Comparison of ENCODE assay signal across 1 cellular context in genomic region chr6:26571592-26572296, GRCh38.
A peak's percentile ranks its signal among the peaks of the same experiment; 100 is the strongest.
TF ChIP-seq lines count a peak whose summit lies in the region.

No MANE protein-coding gene starts in this region.

TF ChIP-seq in HEK293, 187 proteins besides CTCF, POLR2A, EP300 and RAD21 (continued from another document and continues in another):
- TF ChIP-seq, protein P1, sequence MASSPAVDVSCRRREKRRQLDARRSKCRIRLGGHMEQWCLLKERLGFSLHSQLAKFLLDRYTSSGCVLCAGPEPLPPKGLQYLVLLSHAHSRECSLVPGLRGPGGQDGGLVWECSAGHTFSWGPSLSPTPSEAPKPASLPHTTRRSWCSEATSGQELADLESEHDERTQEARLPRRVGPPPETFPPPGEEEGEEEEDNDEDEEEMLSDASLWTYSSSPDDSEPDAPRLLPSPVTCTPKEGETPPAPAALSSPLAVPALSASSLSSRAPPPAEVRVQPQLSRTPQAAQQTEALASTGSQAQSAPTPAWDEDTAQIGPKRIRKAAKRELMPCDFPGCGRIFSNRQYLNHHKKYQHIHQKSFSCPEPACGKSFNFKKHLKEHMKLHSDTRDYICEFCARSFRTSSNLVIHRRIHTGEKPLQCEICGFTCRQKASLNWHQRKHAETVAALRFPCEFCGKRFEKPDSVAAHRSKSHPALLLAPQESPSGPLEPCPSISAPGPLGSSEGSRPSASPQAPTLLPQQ (tag by site-specific recombination; IDR thresholded peaks at IDR 0.05): peak; percentile 84
- TF ChIP-seq ZNF133 (tag by site-specific recombination; IDR thresholded peaks at IDR 0.05): no peak
- no peak for TF ChIP-seq ZNF473 (tag by site-specific recombination; IDR thresholded peaks at IDR 0.05)
- no peak for TF ChIP-seq ZNF670 (tag by site-specific recombination; IDR thresholded peaks at IDR 0.05; ENCODE audit: low read depth)
- no peak for TF ChIP-seq OVOL3 (tag by site-specific recombination; IDR thresholded peaks at IDR 0.05)
- TF ChIP-seq ZNF837 (tag by site-specific recombination; IDR thresholded peaks at IDR 0.05): no peak
- TF ChIP-seq, protein P2, sequence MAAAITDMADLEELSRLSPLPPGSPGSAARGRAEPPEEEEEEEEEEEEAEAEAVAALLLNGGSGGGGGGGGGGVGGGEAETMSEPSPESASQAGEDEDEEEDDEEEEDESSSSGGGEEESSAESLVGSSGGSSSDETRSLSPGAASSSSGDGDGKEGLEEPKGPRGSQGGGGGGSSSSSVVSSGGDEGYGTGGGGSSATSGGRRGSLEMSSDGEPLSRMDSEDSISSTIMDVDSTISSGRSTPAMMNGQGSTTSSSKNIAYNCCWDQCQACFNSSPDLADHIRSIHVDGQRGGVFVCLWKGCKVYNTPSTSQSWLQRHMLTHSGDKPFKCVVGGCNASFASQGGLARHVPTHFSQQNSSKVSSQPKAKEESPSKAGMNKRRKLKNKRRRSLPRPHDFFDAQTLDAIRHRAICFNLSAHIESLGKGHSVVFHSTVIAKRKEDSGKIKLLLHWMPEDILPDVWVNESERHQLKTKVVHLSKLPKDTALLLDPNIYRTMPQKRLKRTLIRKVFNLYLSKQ (tag by site-specific recombination; IDR thresholded peaks at IDR 0.05; ENCODE audit: borderline replicate concordance): no peak
- TF ChIP-seq KLF10 (tag by site-specific recombination; IDR thresholded peaks at IDR 0.05): peak; percentile 65
- TF ChIP-seq ZNF302 (tag by site-specific recombination; IDR thresholded peaks at IDR 0.05; ENCODE audit: low read depth): no peak
- TF ChIP-seq ZNF558 (tag by site-specific recombination; IDR thresholded peaks at IDR 0.05): peak; percentile 83
- no peak for TF ChIP-seq ZNF768 (tag by site-specific recombination; IDR thresholded peaks at IDR 0.05)
- no peak for TF ChIP-seq ZNF132 (tag by site-specific recombination; IDR thresholded peaks at IDR 0.05; ENCODE audit: borderline replicate concordance)
- TF ChIP-seq ZNF354C (tag by site-specific recombination; IDR thresholded peaks at IDR 0.05; ENCODE audit: borderline replicate concordance, low read depth): no peak
- TF ChIP-seq ZNF629 (tag by site-specific recombination; IDR thresholded peaks at IDR 0.05): peak; percentile 87
- no peak for TF ChIP-seq ZNF48 (tag by site-specific recombination; IDR thresholded peaks at IDR 0.05)
- TF ChIP-seq ZNF266 (tag by site-specific recombination; IDR thresholded peaks at IDR 0.05; ENCODE audit: low read depth): no peak
- no peak for TF ChIP-seq ZNF621 (tag by site-specific recombination; IDR thresholded peaks at IDR 0.05)
- TF ChIP-seq ZNF350 (tag by site-specific recombination; IDR thresholded peaks at IDR 0.05): no peak
- no peak for TF ChIP-seq ZNF555 (tag by site-specific recombination; conservative IDR thresholded peaks at IDR 0.05)
- peak; percentile 93; the same call in 1 of the 2 replicates for TF ChIP-seq ZNF391 (tag by site-specific recombination; IDR thresholded peaks at IDR 0.05; ENCODE audit: borderline replicate concordance, low read depth)
- TF ChIP-seq ZFP3 (tag by site-specific recombination; IDR thresholded peaks at IDR 0.05; ENCODE audit: low read depth): no peak
- TF ChIP-seq ZNF571 (tag by site-specific recombination; IDR thresholded peaks at IDR 0.05): no peak
- peak; percentile 22; the same call in 1 of the 2 replicates for TF ChIP-seq ZSCAN4 (tag by site-specific recombination; IDR thresholded peaks at IDR 0.05)
- no peak for TF ChIP-seq ZNF341 (tag by site-specific recombination; IDR thresholded peaks at IDR 0.05; ENCODE audit: low read depth)
- TF ChIP-seq ZNF146 (tag by site-specific recombination; IDR thresholded peaks at IDR 0.05): peak; percentile 28; the same call in 1 of the 2 replicates
- TF ChIP-seq ZNF274 (IDR thresholded peaks at IDR 0.05; ENCODE audit: low read length): no peak
- no peak for TF ChIP-seq ZNF274 (tag by site-specific recombination; IDR thresholded peaks at IDR 0.05; ENCODE audit: borderline replicate concordance)
- TF ChIP-seq WT1 (tag by site-specific recombination; IDR thresholded peaks at IDR 0.05): peak; percentile 98
- TF ChIP-seq ZNF626 (tag by site-specific recombination; IDR thresholded peaks at IDR 0.05): peak; percentile 59; the same call in 1 of the 2 replicates
- peak; percentile 61; the same call in 1 of the 2 replicates for TF ChIP-seq ZFP69B (tag by site-specific recombination; IDR thresholded peaks at IDR 0.05)
- TF ChIP-seq, protein P3, sequence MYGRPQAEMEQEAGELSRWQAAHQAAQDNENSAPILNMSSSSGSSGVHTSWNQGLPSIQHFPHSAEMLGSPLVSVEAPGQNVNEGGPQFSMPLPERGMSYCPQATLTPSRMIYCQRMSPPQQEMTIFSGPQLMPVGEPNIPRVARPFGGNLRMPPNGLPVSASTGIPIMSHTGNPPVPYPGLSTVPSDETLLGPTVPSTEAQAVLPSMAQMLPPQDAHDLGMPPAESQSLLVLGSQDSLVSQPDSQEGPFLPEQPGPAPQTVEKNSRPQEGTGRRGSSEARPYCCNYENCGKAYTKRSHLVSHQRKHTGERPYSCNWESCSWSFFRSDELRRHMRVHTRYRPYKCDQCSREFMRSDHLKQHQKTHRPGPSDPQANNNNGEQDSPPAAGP (tag by site-specific recombination; IDR thresholded peaks at IDR 0.05): peak; percentile 87
- peak; percentile 73 for TF ChIP-seq ZNF596 (tag by site-specific recombination; IDR thresholded peaks at IDR 0.05)
- peak; percentile 50; the same call in 1 of the 2 replicates for TF ChIP-seq YY1 (tag by site-specific recombination; IDR thresholded peaks at IDR 0.05)
- TF ChIP-seq ZNF501 (tag by site-specific recombination; IDR thresholded peaks at IDR 0.05): peak; percentile 87
- TF ChIP-seq, protein P4, sequence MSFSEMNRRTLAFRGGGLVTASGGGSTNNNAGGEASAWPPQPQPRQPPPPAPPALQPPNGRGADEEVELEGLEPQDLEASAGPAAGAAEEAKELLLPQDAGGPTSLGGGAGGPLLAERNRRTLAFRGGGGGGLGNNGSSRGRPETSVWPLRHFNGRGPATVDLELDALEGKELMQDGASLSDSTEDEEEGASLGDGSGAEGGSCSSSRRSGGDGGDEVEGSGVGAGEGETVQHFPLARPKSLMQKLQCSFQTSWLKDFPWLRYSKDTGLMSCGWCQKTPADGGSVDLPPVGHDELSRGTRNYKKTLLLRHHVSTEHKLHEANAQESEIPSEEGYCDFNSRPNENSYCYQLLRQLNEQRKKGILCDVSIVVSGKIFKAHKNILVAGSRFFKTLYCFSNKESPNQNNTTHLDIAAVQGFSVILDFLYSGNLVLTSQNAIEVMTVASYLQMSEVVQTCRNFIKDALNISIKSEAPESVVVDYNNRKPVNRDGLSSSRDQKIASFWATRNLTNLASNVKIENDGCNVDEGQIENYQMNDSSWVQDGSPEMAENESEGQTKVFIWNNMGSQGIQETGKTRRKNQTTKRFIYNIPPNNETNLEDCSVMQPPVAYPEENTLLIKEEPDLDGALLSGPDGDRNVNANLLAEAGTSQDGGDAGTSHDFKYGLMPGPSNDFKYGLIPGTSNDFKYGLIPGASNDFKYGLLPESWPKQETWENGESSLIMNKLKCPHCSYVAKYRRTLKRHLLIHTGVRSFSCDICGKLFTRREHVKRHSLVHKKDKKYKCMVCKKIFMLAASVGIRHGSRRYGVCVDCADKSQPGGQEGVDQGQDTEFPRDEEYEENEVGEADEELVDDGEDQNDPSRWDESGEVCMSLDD (tag by site-specific recombination; IDR thresholded peaks at IDR 0.05): no peak
- TF ChIP-seq PRDM10 (tag by site-specific recombination; IDR thresholded peaks at IDR 0.05): peak; percentile 93
- TF ChIP-seq ZNF423 (tag by site-specific recombination; IDR thresholded peaks at IDR 0.05): no peak
- no peak for TF ChIP-seq ZNF585B (tag by site-specific recombination; IDR thresholded peaks at IDR 0.05)
- TF ChIP-seq ZNF148 (tag by site-specific recombination; IDR thresholded peaks at IDR 0.05; ENCODE audit: borderline replicate concordance): no peak; the same call in 1 of the 2 replicates
- TF ChIP-seq, protein P5, sequence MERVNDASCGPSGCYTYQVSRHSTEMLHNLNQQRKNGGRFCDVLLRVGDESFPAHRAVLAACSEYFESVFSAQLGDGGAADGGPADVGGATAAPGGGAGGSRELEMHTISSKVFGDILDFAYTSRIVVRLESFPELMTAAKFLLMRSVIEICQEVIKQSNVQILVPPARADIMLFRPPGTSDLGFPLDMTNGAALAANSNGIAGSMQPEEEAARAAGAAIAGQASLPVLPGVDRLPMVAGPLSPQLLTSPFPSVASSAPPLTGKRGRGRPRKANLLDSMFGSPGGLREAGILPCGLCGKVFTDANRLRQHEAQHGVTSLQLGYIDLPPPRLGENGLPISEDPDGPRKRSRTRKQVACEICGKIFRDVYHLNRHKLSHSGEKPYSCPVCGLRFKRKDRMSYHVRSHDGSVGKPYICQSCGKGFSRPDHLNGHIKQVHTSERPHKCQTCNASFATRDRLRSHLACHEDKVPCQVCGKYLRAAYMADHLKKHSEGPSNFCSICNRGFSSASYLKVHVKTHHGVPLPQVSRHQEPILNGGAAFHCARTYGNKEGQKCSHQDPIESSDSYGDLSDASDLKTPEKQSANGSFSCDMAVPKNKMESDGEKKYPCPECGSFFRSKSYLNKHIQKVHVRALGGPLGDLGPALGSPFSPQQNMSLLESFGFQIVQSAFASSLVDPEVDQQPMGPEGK (tag by site-specific recombination; IDR thresholded peaks at IDR 0.05): peak; percentile 75
- TF ChIP-seq ZNF366 (tag by site-specific recombination; conservative IDR thresholded peaks at IDR 0.05): peak; percentile 98
- TF ChIP-seq ZIC2 (tag by site-specific recombination; IDR thresholded peaks at IDR 0.05): no peak
- no peak for TF ChIP-seq ZNF707 (tag by site-specific recombination; IDR thresholded peaks at IDR 0.05)
- peak; percentile 91 for TF ChIP-seq ZNF24 (tag by site-specific recombination; IDR thresholded peaks at IDR 0.05)
- no peak for TF ChIP-seq ZNF521 (tag by site-specific recombination; IDR thresholded peaks at IDR 0.05)
- TF ChIP-seq ZNF394 (tag by site-specific recombination; IDR thresholded peaks at IDR 0.05; ENCODE audit: borderline replicate concordance): peak; percentile 84; the same call in 1 of the 2 replicates
- TF ChIP-seq, protein P6, sequence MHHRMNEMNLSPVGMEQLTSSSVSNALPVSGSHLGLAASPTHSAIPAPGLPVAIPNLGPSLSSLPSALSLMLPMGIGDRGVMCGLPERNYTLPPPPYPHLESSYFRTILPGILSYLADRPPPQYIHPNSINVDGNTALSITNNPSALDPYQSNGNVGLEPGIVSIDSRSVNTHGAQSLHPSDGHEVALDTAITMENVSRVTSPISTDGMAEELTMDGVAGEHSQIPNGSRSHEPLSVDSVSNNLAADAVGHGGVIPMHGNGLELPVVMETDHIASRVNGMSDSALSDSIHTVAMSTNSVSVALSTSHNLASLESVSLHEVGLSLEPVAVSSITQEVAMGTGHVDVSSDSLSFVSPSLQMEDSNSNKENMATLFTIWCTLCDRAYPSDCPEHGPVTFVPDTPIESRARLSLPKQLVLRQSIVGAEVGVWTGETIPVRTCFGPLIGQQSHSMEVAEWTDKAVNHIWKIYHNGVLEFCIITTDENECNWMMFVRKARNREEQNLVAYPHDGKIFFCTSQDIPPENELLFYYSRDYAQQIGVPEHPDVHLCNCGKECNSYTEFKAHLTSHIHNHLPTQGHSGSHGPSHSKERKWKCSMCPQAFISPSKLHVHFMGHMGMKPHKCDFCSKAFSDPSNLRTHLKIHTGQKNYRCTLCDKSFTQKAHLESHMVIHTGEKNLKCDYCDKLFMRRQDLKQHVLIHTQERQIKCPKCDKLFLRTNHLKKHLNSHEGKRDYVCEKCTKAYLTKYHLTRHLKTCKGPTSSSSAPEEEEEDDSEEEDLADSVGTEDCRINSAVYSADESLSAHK (tag by site-specific recombination; IDR thresholded peaks at IDR 0.05): no peak
- no peak for TF ChIP-seq ZNF155 (tag by site-specific recombination; IDR thresholded peaks at IDR 0.05)
